Comparison of ENCODE assay signal across 8 cellular contexts in the genomic region with DNA sequence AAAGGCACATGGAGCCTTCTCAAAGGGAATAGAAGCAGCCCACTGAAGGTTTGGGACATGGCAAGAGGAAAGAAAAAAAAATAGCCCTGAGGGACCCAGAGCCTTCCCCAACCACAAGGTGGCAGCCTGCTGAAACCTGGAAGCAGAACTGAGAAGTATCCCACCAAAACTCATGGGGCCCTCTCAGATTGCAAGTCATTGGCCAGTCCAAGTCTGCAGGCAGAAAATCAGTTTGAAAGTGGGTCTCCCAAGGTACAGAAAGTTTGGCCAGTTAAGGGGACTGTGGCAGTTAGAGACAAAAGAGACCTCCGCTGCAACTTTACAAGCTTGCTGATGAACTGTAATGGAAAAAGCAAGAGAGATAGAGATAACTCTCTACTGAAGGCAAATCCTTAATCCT.
A peak's percentile ranks its signal among the peaks of the same experiment; 100 is the strongest.
DNase-seq lines count a peak whose midpoint lies in the region; ATAC-seq and TF ChIP-seq lines count a peak whose summit lies in the region.

No MANE protein-coding gene starts in this region.

- H3K27ac ChIP-seq in mammary epithelial cell (ENCODE audit: insufficient read depth, low read depth, low read length): no peak overlapping the region
- H3K27ac ChIP-seq in lower lobe of right lung: no peak overlapping the region
- no peak overlapping the region for H3K27ac ChIP-seq in upper lobe of right lung

- H3K79me2 ChIP-seq in mammary epithelial cell (ENCODE audit: insufficient read depth, low read length): peaks cover 7% of the 10 kb centered on the region

- intact Hi-C loops in mammary epithelial cell (cut with micrococcal nuclease) (loop anchor here (1.0 to 10.0 kb wide), 6 partner anchors 115 to 962 kb away; a partner anchor contains a TSS), lower lobe of right lung (cut with DNase I) (no loop called here), upper lobe of right lung (cut with DNase I) (no loop called here)

- in situ Hi-C loops in mammary epithelial cell (cut with MboI; ENCODE audit: low sequenced_read_pairs in 2 of 2): loop anchor here (25.0 kb wide), 2 partner anchors 270 to 295 kb away; a partner anchor contains a TSS

- ATAC-seq in GM21381 (IDR thresholded peaks at IDR 0.05; ENCODE audit: unreplicated experiment) (peak; percentile 85), lower lobe of right lung (no peak), upper lobe of right lung (peak; percentile 62)

- no peak overlapping the region for H3K4me2 ChIP-seq in mammary epithelial cell (ENCODE audit: insufficient read depth, low read depth, low read length)

- H3K9me3 ChIP-seq in mammary epithelial cell (replicated peaks; ENCODE audit: insufficient read depth, low read length) (no peaks in the 10 kb centered on the region), lower lobe of right lung (no peaks in the 10 kb centered on the region), upper lobe of right lung (no peaks in the 10 kb centered on the region)

- H3K4me3 ChIP-seq in mammary epithelial cell (replicated peaks in 1 of 3; ENCODE audit: insufficient read depth in 1 of 3, low read depth in 2 of 3, low read length in 3 of 3) (no peak overlapping the region), lower lobe of right lung (no peak overlapping the region), upper lobe of right lung (no peak overlapping the region)

- dilution Hi-C loops in mammary epithelial cell (cut with HindIII; ENCODE audit: low sequenced_read_pairs): no loop called here

- 100% methylated on average over 1 of the region's 1 CpG for WGBS in mammary epithelial cell (ENCODE audit: low coverage, missing lambda C conversion rate)

- H3K27me3 ChIP-seq in mammary epithelial cell (ENCODE audit: insufficient read depth, low read length) (no peaks in the 10 kb centered on the region), lower lobe of right lung (ENCODE audit: low read depth) (no peaks in the 10 kb centered on the region), upper lobe of right lung (no peaks in the 10 kb centered on the region)

- no peak overlapping the region for H2AFZ ChIP-seq in mammary epithelial cell (ENCODE audit: low read depth, low read length)

- H3K9ac ChIP-seq in mammary epithelial cell (ENCODE audit: insufficient read depth, low read length): no peak overlapping the region

- H3K4me1 ChIP-seq in mammary epithelial cell (ENCODE audit: insufficient read depth, low read length): peaks cover 7% of the 10 kb centered on the region
- no peaks in the 10 kb centered on the region for H3K4me1 ChIP-seq in lower lobe of right lung
- H3K4me1 ChIP-seq in upper lobe of right lung: no peaks in the 10 kb centered on the region

- DNase-seq in Daoy (ENCODE audit: low read depth) (peak; percentile 16), HT1080 (ENCODE audit: low read depth) (peak; percentile 52), T-helper 2 cell (peak in 4 of 5 experiments; percentile 5 to 70 (median 19)), mammary epithelial cell (peak; percentile 32), lower lobe of right lung (no peak), upper lobe of right lung (no peak), putamen (ENCODE audit: low spot score) (no peak)

- no TSS peak for BruUV-seq in mammary epithelial cell (replicated peaks; lab: Mats Ljungman, UMichigan)

- H4K20me1 ChIP-seq in mammary epithelial cell (ENCODE audit: insufficient read depth, low read length): no peaks in the 10 kb centered on the region

- CTCF ChIA-PET in mammary epithelial cell (lab: Charles Lee; ENCODE audit: low non-redundant PET): interaction anchor here (0.6 to 1.0 kb wide), 2 partner anchors 34 to 255 kb away, joined by 3 read pairs; no protein-coding TSS in a partner anchor

- H3K36me3 ChIP-seq in mammary epithelial cell (ENCODE audit: insufficient read depth, low read length) (peaks cover 2% of the 10 kb centered on the region), lower lobe of right lung (no peaks in the 10 kb centered on the region), upper lobe of right lung (no peaks in the 10 kb centered on the region)

- TF ChIP-seq CTCF in mammary epithelial cell (conservative IDR thresholded peaks at IDR 0.05 in 1 of 2, IDR thresholded peaks at IDR 0.05 in 1 of 2; ENCODE audit: extremely low read depth in 1 of 2, insufficient read depth in 1 of 2, low read depth in 1 of 2, low read length in 2 of 2) (peak; percentile 57 to 86), lower lobe of right lung (IDR thresholded peaks at IDR 0.05) (peak; percentile 57), upper lobe of right lung (IDR thresholded peaks at IDR 0.05) (peak; percentile 56)

Comparison
In these comparisons a context has a peak if more than half of its experiments do, and no peak if none do; other contexts are left out.
1. DNase-seq: peak in Daoy (single experiment), HT1080 (single experiment), T-helper 2 cell (4 of 5) and mammary epithelial cell (single experiment); none in lower lobe of right lung (single experiment), upper lobe of right lung (single experiment) and putamen (single experiment).
2. ATAC-seq: peak in GM21381 (single experiment) and upper lobe of right lung (single experiment); none in lower lobe of right lung (0 of 2).
3. Peak in every context shown above with its lines, with median percentiles within 50 percentile points of each other: CTCF ChIP-seq.